6 cellular contexts compared by ENCODE assay signal in genomic region chr19:1237027-1237659, GRCh38.
DNase-seq lines count a peak whose midpoint lies in the region; ATAC-seq and TF ChIP-seq lines count a peak whose summit lies in the region.

No MANE protein-coding gene starts in this region.

- peak overlapping the region; percentile 22 to 94 for H3K27ac ChIP-seq in coronary artery
- H3K27ac ChIP-seq in rectal smooth muscle tissue (ENCODE audit: low read depth, low read length), result no peak overlapping the region

- no peak overlapping the region for H3K9ac ChIP-seq in rectal smooth muscle tissue (ENCODE audit: low read length)

- TF ChIP-seq CTCF in coronary artery (IDR thresholded peaks at IDR 0.05) (no peak), GM13976 (IDR thresholded peaks at IDR 0.05; ENCODE audit: borderline replicate concordance, control extremely low read depth, extremely low read depth, insufficient read depth, missing control alignments) (no peak)

- H3K4me1 ChIP-seq in rectal smooth muscle tissue (ENCODE audit: control insufficient read depth, insufficient read depth, low read length), result peaks cover 10% of the 10 kb centered on the region

- no peak for TF ChIP-seq RAD21 in Ishikawa (IDR thresholded peaks at IDR 0.05; ENCODE audit: low read depth)

- ATAC-seq in GM21390 (IDR thresholded peaks at IDR 0.05; ENCODE audit: unreplicated experiment), result no peak
- no peak for ATAC-seq in GM19455 (IDR thresholded peaks at IDR 0.05; ENCODE audit: unreplicated experiment)

- H3K4me3 ChIP-seq in coronary artery (peak overlapping the region; percentile 83), rectal smooth muscle tissue (ENCODE audit: low read length) (peak overlapping the region; percentile 54)

- H3K27me3 ChIP-seq in rectal smooth muscle tissue (ENCODE audit: control insufficient read depth, insufficient read depth, low read length), result peaks cover 4% of the 10 kb centered on the region

- no peaks in the 10 kb centered on the region for H3K36me3 ChIP-seq in rectal smooth muscle tissue (ENCODE audit: control insufficient read depth, insufficient read depth, low read length)

- DNase-seq in coronary artery (ENCODE audit: low spot score) (no peak), GM13976 (ENCODE audit: low spot score) (no peak)

- in situ Hi-C loops in GM13976 (cut with MboI; ENCODE audit: low sequenced_read_pairs, unreplicated experiment), result no loop called here

- no peak for TF ChIP-seq EP300 in Ishikawa (IDR thresholded peaks at IDR 0.05; ENCODE audit: borderline replicate concordance)

TF ChIP-seq in Ishikawa, 13 proteins besides CTCF, POLR2A, EP300 and RAD21:
- TF ChIP-seq YY1 (IDR thresholded peaks at IDR 0.05; ENCODE audit: low read depth) (0 out of 2 replicates have a peak, but pooled peaks have one; percentile 5), CEBPB (IDR thresholded peaks at IDR 0.05) (no peak), ZBTB7A (IDR thresholded peaks at IDR 0.05; ENCODE audit: low read depth) (peak; percentile 48; the same call in 1 of the 2 replicates)
